In the genomic region with DNA sequence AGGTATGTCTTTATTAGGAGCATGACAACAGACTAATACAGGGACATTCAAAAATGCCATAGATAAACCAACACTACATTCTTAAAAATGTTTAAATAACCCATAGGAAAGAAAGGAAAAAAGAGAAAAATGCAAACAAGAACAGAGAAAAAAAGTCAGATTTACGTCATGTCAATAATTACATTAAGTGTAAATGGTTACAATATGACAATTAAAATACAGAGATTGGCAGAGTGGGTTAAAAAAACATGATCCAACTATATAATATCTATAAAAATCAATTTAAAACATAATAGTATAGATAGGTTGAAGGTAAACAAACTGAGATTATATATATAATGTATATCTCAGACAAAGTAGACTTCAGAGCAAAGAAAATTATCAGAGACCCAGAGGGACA, we compare ENCODE assay signal across 29 cellular contexts.
A peak's percentile ranks its signal among the peaks of the same experiment; 100 is the strongest.
DNase-seq lines count a peak whose midpoint lies in the region; ATAC-seq, FAIRE-seq and TF ChIP-seq lines count a peak whose summit lies in the region.
"Had no signal": no experiment of that assay in that cellular context is flagged by ENCODE, and none has a peak within 500 bp of the region (broad histone marks: within the 10 kb centered on the region; RNA-seq: fewer than 3 reads in every experiment).

No MANE protein-coding gene starts in this region.

- no peak for TF ChIP-seq CTCF in K562 (IDR thresholded peaks at IDR 0.05 in 2 of 3, conservative IDR thresholded peaks at IDR 0.05 in 1 of 3; ENCODE audit: insufficient read depth in 2 of 3, low read depth in 1 of 3, low read length in 3 of 3)

- FAIRE-seq in K562 (lab: Jason Lieb, UNC), result no peak
- FAIRE-seq: A204.1, A549, D721Med had no signal

- no peak overlapping the region for H3K4me2 ChIP-seq in K562 (ENCODE audit: insufficient read depth, low read length)
- H3K4me2 ChIP-seq: A549; BLaER1; BLaER1 treated with 17β-estradiol and CSF1 and Interleukin-3, amounts not matched to agents 10 nM and 100 nM had no signal

- 100% methylated on average over 1 of the region's 1 CpG for WGBS in K562 (ENCODE audit: insufficient coverage, low coverage, missing lambda C conversion rate)

- no peaks in the 10 kb centered on the region for H4K20me1 ChIP-seq in K562 (replicated peaks; ENCODE audit: control insufficient read depth, insufficient read depth, low read length)
- H4K20me1 ChIP-seq: BLaER1; BLaER1 treated with 17β-estradiol and CSF1 and Interleukin-3, amounts not matched to agents 10 nM and 100 nM had no signal

- intact Hi-C loops in K562 (cut with micrococcal nuclease), result no loop called here

- no peak for TF ChIP-seq RAD21 in K562 (CRISPR knock-in tag; conservative IDR thresholded peaks at IDR 0.05 in 1 of 2, IDR thresholded peaks at IDR 0.05 in 1 of 2)

- no peaks in the 10 kb centered on the region for H3K9me1 ChIP-seq in K562 (ENCODE audit: control insufficient read depth, insufficient read depth, low read length)

- no peak overlapping the region for H3K4me3 ChIP-seq in K562
- H3K4me3 ChIP-seq: A549; BLaER1; BLaER1 treated with 17β-estradiol and CSF1 and Interleukin-3, amounts not matched to agents 10 nM and 100 nM had no signal

- CTCF ChIA-PET in K562 (lab: Yijun Ruan, JAX; ENCODE audit: low intra/inter-chr PET ratio), result no interaction called here

- H3K9ac ChIP-seq in K562 (ENCODE audit: insufficient read depth in 1 of 2, low read depth in 2 of 2, low read length in 2 of 2), result no peak overlapping the region
- H3K9ac ChIP-seq: BLaER1; BLaER1 treated with 17β-estradiol and CSF1 and Interleukin-3, amounts not matched to agents 10 nM and 100 nM had no signal

- H3K4me1 ChIP-seq in K562 (replicated peaks in 1 of 2; ENCODE audit: control insufficient read depth in 2 of 2, insufficient read depth in 2 of 2, low read length in 2 of 2), result peaks cover 6 to 12% of the 10 kb centered on the region in 2 experiments; a peak in 4 of 5 replicates
- H3K4me1 ChIP-seq: A549, BE2C, BLaER1, Caco-2 had no signal

- POLR2A ChIA-PET in K562 (lab: Yijun Ruan, JAX), result no interaction called here

- no peaks in the 10 kb centered on the region for H3K79me2 ChIP-seq in K562 (ENCODE audit: control insufficient read depth, insufficient read depth, low read length)

- no peak for TF ChIP-seq EP300 in K562 (IDR thresholded peaks at IDR 0.05; ENCODE audit: low read length)

- H3K9me3 ChIP-seq in K562 (replicated peaks; ENCODE audit: control insufficient read depth, insufficient read depth, low read depth, low read length), result peaks cover 6% of the 10 kb centered on the region
- H3K9me3 ChIP-seq: BE2C had no signal

- no peaks in the 10 kb centered on the region for H3K36me3 ChIP-seq in K562 (ENCODE audit: control insufficient read depth, insufficient read depth, low read length)
- H3K36me3 ChIP-seq: BE2C; BLaER1; BLaER1 treated with 17β-estradiol and CSF1 and Interleukin-3, amounts not matched to agents 10 nM and 100 nM had no signal

- in situ Hi-C loops in K562 (cut with MboI), result no loop called here

- no peak for ATAC-seq in K562
- ATAC-seq: A549; CD8-positive, alpha-beta T cell had no signal

- no peak for DNase-seq in K562 (ENCODE audit: extremely low read depth in 1 of 4, low spot score in 3 of 4)
- no peak for DNase-seq in activated CD4-positive, alpha-beta T cell treated with anti-CD3 and anti-CD28 coated beads, Interleukin-2, amount 50 U/mL, for 4 hours
- DNase-seq: 8988T; ACHN; AML-193; BE2C; C1 segment of cervical spinal cord; Caco-2; Calu3; CD4-positive, alpha-beta memory T cell; CD4-positive, alpha-beta T cell; CD4-positive, CD25-positive, alpha-beta regulatory T cell; CD8-positive, alpha-beta memory T cell; CD8-positive, alpha-beta T cell; COR-L47; DMS 273 treated with DMSO at 0.1 percent for 48 hours; DMS153; DMS53; DMS79; DMS79 treated with DMSO at 0.1 percent for 48 hours; DND-41; EL had no signal

- TF ChIP-seq POLR2A in K562 (conservative IDR thresholded peaks at IDR 0.05), result no peak

- no TSS peak for BruUV-seq in K562 (replicated peaks; lab: Mats Ljungman, UMichigan)

- no peaks in the 10 kb centered on the region for H3K27me3 ChIP-seq in K562 (ENCODE audit: control insufficient read depth in 2 of 2, insufficient read depth in 2 of 2, low read length in 2 of 2)
- H3K27me3 ChIP-seq: BE2C; BLaER1; BLaER1 treated with 17β-estradiol and CSF1 and Interleukin-3, amounts not matched to agents 10 nM and 100 nM had no signal

- H3K27ac ChIP-seq in K562 (ENCODE audit: extremely low read depth, low read depth, low read length), result no peak overlapping the region
- H3K27ac ChIP-seq: 22Rv1; A549; BLaER1; BLaER1 treated with 17β-estradiol and CSF1 and Interleukin-3, amounts not matched to agents 10 nM and 100 nM; C4-2B had no signal

- H2AFZ ChIP-seq in K562 (ENCODE audit: low read depth, low read length), result no peak overlapping the region

TF ChIP-seq in K562, 482 proteins besides CTCF, POLR2A, EP300 and RAD21 (continues in another document):
- TF ChIP-seq NCOA6 (IDR thresholded peaks at IDR 0.05), result no peak
- TF ChIP-seq, protein P1, sequence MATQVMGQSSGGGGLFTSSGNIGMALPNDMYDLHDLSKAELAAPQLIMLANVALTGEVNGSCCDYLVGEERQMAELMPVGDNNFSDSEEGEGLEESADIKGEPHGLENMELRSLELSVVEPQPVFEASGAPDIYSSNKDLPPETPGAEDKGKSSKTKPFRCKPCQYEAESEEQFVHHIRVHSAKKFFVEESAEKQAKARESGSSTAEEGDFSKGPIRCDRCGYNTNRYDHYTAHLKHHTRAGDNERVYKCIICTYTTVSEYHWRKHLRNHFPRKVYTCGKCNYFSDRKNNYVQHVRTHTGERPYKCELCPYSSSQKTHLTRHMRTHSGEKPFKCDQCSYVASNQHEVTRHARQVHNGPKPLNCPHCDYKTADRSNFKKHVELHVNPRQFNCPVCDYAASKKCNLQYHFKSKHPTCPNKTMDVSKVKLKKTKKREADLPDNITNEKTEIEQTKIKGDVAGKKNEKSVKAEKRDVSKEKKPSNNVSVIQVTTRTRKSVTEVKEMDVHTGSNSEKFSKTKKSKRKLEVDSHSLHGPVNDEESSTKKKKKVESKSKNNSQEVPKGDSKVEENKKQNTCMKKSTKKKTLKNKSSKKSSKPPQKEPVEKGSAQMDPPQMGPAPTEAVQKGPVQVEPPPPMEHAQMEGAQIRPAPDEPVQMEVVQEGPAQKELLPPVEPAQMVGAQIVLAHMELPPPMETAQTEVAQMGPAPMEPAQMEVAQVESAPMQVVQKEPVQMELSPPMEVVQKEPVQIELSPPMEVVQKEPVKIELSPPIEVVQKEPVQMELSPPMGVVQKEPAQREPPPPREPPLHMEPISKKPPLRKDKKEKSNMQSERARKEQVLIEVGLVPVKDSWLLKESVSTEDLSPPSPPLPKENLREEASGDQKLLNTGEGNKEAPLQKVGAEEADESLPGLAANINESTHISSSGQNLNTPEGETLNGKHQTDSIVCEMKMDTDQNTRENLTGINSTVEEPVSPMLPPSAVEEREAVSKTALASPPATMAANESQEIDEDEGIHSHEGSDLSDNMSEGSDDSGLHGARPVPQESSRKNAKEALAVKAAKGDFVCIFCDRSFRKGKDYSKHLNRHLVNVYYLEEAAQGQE (CRISPR knock-in tag; IDR thresholded peaks at IDR 0.05; ENCODE audit: low read depth), result no peak
- no peak for TF ChIP-seq HNRNPH1 (optimal IDR thresholded peaks at IDR 0.05; ENCODE audit: low read depth, low read length)
- no peak for TF ChIP-seq TGIF2 (CRISPR knock-in tag; IDR thresholded peaks at IDR 0.05)
- no peak for TF ChIP-seq ADNP (tag; IDR thresholded peaks at IDR 0.05)
- no peak for TF ChIP-seq ZNF354B (CRISPR knock-in tag; IDR thresholded peaks at IDR 0.05)
- no peak for TF ChIP-seq CCAR2 (IDR thresholded peaks at IDR 0.05; ENCODE audit: low read depth, low read length)
- TF ChIP-seq, protein P2, sequence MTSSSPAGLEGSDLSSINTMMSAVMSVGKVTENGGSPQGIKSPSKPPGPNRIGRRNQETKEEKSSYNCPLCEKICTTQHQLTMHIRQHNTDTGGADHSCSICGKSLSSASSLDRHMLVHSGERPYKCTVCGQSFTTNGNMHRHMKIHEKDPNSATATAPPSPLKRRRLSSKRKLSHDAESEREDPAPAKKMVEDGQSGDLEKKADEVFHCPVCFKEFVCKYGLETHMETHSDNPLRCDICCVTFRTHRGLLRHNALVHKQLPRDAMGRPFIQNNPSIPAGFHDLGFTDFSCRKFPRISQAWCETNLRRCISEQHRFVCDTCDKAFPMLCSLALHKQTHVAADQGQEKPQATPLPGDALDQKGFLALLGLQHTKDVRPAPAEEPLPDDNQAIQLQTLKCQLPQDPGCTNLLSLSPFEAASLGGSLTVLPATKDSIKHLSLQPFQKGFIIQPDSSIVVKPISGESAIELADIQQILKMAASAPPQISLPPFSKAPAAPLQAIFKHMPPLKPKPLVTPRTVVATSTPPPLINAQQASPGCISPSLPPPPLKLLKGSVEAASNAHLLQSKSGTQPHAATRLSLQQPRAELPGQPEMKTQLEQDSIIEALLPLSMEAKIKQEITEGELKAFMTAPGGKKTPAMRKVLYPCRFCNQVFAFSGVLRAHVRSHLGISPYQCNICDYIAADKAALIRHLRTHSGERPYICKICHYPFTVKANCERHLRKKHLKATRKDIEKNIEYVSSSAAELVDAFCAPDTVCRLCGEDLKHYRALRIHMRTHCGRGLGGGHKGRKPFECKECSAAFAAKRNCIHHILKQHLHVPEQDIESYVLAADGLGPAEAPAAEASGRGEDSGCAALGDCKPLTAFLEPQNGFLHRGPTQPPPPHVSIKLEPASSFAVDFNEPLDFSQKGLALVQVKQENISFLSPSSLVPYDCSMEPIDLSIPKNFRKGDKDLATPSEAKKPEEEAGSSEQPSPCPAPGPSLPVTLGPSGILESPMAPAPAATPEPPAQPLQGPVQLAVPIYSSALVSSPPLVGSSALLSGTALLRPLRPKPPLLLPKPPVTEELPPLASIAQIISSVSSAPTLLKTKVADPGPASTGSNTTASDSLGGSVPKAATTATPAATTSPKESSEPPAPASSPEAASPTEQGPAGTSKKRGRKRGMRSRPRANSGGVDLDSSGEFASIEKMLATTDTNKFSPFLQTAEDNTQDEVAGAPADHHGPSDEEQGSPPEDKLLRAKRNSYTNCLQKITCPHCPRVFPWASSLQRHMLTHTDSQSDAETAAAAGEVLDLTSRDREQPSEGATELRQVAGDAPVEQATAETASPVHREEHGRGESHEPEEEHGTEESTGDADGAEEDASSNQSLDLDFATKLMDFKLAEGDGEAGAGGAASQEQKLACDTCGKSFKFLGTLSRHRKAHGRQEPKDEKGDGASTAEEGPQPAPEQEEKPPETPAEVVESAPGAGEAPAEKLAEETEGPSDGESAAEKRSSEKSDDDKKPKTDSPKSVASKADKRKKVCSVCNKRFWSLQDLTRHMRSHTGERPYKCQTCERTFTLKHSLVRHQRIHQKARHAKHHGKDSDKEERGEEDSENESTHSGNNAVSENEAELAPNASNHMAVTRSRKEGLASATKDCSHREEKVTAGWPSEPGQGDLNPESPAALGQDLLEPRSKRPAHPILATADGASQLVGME (CRISPR knock-in tag; IDR thresholded peaks at IDR 0.05), result no peak
- no peak for TF ChIP-seq GATAD2B (IDR thresholded peaks at IDR 0.05; ENCODE audit: borderline replicate concordance)
- no peak for TF ChIP-seq CTBP1 (IDR thresholded peaks at IDR 0.05; ENCODE audit: borderline replicate concordance)
- no peak for TF ChIP-seq RBM34 (IDR thresholded peaks at IDR 0.05; ENCODE audit: borderline replicate concordance, insufficient read depth, low read length)
- TF ChIP-seq ZNF507 (tag; conservative IDR thresholded peaks at IDR 0.05), result peak; percentile 94
